ENCODE assay signal across 1 cellular context in the genomic region with DNA sequence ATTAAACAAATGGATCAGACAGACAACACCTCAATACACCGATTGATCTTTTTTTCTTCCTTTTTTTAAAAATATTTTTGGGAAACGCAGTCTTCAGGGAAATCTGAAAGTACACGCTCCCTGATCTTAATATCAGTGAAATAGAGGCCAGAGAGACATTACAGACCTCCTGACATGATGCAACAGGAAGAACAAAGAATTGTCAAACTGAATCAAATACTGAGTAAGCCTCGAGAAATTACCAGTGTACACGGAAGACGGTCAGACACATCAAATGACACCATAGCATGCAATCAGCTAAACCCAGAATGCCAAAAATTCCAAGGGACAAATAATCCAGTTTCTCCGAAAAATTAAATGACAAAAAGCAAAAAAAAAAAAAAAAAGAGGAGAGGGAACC.
TF ChIP-seq lines count a peak whose summit lies in the region.

No MANE protein-coding gene starts in this region.

TF ChIP-seq in GM23338, 12 proteins besides CTCF, POLR2A, EP300 and RAD21:
- TF ChIP-seq, protein P1, sequence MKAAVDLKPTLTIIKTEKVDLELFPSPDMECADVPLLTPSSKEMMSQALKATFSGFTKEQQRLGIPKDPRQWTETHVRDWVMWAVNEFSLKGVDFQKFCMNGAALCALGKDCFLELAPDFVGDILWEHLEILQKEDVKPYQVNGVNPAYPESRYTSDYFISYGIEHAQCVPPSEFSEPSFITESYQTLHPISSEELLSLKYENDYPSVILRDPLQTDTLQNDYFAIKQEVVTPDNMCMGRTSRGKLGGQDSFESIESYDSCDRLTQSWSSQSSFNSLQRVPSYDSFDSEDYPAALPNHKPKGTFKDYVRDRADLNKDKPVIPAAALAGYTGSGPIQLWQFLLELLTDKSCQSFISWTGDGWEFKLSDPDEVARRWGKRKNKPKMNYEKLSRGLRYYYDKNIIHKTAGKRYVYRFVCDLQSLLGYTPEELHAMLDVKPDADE (IDR thresholded peaks at IDR 0.05) = no peak
- TF ChIP-seq POLR2AphosphoS5 (IDR thresholded peaks at IDR 0.05; ENCODE audit: low read depth) (no peak), ZNF114 (CRISPR knock-in tag; IDR thresholded peaks at IDR 0.05) (no peak), JUNB (IDR thresholded peaks at IDR 0.05; ENCODE audit: unreplicated experiment) (no peak), EZH2phosphoT487 (IDR thresholded peaks at IDR 0.05; ENCODE audit: unreplicated experiment) (no peak), STAT1 (IDR thresholded peaks at IDR 0.05; ENCODE audit: unreplicated experiment) (no peak), NANOG (IDR thresholded peaks at IDR 0.05; ENCODE audit: borderline replicate concordance) (no peak), CREB1 (CRISPR knock-in tag; IDR thresholded peaks at IDR 0.05; ENCODE audit: low read depth) (no peak), EZH2 (IDR thresholded peaks at IDR 0.05; ENCODE audit: low read depth, unreplicated experiment) (no peak)
- TF ChIP-seq, protein P2, sequence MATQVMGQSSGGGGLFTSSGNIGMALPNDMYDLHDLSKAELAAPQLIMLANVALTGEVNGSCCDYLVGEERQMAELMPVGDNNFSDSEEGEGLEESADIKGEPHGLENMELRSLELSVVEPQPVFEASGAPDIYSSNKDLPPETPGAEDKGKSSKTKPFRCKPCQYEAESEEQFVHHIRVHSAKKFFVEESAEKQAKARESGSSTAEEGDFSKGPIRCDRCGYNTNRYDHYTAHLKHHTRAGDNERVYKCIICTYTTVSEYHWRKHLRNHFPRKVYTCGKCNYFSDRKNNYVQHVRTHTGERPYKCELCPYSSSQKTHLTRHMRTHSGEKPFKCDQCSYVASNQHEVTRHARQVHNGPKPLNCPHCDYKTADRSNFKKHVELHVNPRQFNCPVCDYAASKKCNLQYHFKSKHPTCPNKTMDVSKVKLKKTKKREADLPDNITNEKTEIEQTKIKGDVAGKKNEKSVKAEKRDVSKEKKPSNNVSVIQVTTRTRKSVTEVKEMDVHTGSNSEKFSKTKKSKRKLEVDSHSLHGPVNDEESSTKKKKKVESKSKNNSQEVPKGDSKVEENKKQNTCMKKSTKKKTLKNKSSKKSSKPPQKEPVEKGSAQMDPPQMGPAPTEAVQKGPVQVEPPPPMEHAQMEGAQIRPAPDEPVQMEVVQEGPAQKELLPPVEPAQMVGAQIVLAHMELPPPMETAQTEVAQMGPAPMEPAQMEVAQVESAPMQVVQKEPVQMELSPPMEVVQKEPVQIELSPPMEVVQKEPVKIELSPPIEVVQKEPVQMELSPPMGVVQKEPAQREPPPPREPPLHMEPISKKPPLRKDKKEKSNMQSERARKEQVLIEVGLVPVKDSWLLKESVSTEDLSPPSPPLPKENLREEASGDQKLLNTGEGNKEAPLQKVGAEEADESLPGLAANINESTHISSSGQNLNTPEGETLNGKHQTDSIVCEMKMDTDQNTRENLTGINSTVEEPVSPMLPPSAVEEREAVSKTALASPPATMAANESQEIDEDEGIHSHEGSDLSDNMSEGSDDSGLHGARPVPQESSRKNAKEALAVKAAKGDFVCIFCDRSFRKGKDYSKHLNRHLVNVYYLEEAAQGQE (IDR thresholded peaks at IDR 0.05; ENCODE audit: unreplicated experiment) = no peak
- TF ChIP-seq, protein P3, sequence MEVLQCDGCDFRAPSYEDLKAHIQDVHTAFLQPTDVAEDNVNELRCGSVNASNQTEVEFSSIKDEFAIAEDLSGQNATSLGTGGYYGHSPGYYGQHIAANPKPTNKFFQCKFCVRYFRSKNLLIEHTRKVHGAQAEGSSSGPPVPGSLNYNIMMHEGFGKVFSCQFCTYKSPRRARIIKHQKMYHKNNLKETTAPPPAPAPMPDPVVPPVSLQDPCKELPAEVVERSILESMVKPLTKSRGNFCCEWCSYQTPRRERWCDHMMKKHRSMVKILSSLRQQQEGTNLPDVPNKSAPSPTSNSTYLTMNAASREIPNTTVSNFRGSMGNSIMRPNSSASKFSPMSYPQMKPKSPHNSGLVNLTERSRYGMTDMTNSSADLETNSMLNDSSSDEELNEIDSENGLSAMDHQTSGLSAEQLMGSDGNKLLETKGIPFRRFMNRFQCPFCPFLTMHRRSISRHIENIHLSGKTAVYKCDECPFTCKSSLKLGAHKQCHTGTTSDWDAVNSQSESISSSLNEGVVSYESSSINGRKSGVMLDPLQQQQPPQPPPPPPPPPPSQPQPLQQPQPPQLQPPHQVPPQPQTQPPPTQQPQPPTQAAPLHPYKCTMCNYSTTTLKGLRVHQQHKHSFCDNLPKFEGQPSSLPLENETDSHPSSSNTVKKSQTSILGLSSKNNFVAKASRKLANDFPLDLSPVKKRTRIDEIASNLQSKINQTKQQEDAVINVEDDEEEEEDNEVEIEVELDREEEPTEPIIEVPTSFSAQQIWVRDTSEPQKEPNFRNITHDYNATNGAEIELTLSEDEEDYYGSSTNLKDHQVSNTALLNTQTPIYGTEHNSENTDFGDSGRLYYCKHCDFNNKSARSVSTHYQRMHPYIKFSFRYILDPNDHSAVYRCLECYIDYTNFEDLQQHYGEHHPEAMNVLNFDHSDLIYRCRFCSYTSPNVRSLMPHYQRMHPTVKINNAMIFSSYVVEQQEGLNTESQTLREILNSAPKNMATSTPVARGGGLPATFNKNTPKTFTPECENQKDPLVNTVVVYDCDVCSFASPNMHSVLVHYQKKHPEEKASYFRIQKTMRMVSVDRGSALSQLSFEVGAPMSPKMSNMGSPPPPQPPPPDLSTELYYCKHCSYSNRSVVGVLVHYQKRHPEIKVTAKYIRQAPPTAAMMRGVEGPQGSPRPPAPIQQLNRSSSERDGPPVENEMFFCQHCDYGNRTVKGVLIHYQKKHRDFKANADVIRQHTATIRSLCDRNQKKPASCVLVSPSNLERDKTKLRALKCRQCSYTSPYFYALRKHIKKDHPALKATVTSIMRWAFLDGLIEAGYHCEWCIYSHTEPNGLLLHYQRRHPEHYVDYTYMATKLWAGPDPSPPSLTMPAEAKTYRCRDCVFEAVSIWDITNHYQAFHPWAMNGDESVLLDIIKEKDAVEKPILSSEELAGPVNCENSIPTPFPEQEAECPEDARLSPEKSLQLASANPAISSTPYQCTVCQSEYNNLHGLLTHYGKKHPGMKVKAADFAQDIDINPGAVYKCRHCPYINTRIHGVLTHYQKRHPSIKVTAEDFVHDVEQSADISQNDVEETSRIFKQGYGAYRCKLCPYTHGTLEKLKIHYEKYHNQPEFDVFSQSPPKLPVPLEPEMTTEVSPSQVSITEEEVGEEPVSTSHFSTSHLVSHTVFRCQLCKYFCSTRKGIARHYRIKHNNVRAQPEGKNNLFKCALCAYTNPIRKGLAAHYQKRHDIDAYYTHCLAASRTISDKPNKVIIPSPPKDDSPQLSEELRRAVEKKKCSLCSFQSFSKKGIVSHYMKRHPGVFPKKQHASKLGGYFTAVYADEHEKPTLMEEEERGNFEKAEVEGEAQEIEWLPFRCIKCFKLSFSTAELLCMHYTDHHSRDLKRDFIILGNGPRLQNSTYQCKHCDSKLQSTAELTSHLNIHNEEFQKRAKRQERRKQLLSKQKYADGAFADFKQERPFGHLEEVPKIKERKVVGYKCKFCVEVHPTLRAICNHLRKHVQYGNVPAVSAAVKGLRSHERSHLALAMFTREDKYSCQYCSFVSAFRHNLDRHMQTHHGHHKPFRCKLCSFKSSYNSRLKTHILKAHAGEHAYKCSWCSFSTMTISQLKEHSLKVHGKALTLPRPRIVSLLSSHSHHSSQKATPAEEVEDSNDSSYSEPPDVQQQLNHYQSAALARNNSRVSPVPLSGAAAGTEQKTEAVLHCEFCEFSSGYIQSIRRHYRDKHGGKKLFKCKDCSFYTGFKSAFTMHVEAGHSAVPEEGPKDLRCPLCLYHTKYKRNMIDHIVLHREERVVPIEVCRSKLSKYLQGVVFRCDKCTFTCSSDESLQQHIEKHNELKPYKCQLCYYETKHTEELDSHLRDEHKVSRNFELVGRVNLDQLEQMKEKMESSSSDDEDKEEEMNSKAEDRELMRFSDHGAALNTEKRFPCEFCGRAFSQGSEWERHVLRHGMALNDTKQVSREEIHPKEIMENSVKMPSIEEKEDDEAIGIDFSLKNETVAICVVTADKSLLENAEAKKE (CRISPR knock-in tag; IDR thresholded peaks at IDR 0.05) = no peak
TF ChIP-seq in GM23338: peak in this region for 0.
